Comparison of ENCODE assay signal across 1 cellular context in the genomic region with DNA sequence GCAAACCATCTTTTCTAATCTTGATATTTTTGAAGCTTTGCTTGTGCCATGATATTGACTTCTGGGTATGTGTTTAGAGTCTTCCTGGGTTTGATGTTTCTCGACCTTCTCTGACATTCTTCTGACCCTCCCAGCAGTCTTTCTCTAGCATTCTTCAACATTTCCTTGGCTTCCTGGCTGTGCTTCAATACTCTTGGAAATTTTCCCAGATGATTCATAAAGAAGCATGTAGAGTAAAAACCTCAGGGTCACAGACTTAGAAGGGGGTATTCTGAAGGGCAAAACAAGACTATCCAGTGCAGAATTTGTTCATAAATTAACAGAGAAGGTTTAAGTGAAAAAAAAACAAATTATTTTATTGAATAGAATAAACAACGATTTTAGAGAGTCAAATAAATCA.
TF ChIP-seq lines count a peak whose summit lies in the region.

No MANE protein-coding gene starts in this region.

TF ChIP-seq in endothelial cell of umbilical vein, 7 proteins besides CTCF, POLR2A, EP300 and RAD21:
- TF ChIP-seq JUN (IDR thresholded peaks at IDR 0.05; ENCODE audit: borderline replicate concordance, insufficient read depth, insufficient read length, low read depth) (no peak), FOS (IDR thresholded peaks at IDR 0.05; ENCODE audit: borderline replicate concordance, insufficient read depth, low read length) (peak; percentile 23)
